Comparison of ENCODE assay signal across 8 cellular contexts in the genomic region with DNA sequence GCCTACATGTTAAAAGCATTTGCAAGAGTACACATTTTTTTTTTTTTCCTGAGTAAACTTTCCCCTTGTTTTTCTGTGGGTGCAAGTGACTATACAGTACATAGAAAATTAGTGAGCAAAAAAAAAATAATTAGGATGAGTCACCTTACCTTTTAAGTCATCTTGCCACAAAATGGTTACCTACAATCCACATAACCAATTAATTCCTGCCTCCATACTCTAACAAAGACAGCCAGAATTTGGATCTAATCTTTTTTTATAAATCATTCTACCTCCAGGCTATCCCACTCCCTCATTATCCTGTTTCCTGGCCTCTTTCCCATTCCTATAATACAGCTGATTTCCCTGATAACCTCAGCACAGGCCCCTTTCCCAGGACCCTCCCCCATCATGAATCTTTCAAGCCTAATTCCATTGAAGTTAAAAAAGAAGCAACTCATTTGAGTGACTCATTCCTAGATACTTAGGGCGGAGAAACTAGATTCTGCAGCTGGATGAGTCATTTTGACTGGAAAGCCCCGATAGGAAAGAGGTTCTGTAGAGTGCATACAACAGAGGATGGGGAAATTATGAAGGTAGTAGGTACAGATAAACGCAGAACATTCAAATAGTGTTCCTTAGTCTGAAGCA.
A peak's percentile ranks its signal among the peaks of the same experiment; 100 is the strongest.
DNase-seq lines count a peak whose midpoint lies in the region; ATAC-seq and TF ChIP-seq lines count a peak whose summit lies in the region.

No MANE protein-coding gene starts in this region.

- POLR2A ChIA-PET in HCT116 (lab: Charles Lee) = interaction anchor here (1.6 kb wide), 1 partner anchor 130 kb away, joined by 4 read pairs; a partner anchor contains a TSS

- peak overlapping the region; percentile 63 for H3K9ac ChIP-seq in HCT116 (ENCODE audit: low read length)

- RAD21 ChIA-PET in HCT116 (lab: Charles Lee; ENCODE audit: low non-redundant PET in 1 of 2, low total read pairs in 2 of 2, uncharacterized antibody in 2 of 2, unreplicated experiment in 2 of 2) = no interaction called here

- ATAC-seq in HCT116 = peak; percentile 84

- intact Hi-C loops in HCT116 (cut with micrococcal nuclease) = loop anchor here (2.0 to 5.0 kb wide), 2 partner anchors 73 to 191 kb away; a partner anchor contains a TSS
- intact Hi-C loops in tibial artery (cut with DNase I; ENCODE audit: low total_unique reads) = no loop called here

- in situ Hi-C loops in astrocyte of the cerebellum (cut with HindIII; ENCODE audit: low sequenced_read_pairs) = no loop called here

- H3K27ac ChIP-seq in HCT116 (ENCODE audit: low read depth, low read length) (peak overlapping the region; percentile 88), tibial artery (no peak overlapping the region)

- no peak for TF ChIP-seq POLR2A in HCT116 (IDR thresholded peaks at IDR 0.05; ENCODE audit: borderline replicate concordance, extremely low read depth, insufficient read depth, insufficient read length)

- H3K4me3 ChIP-seq in HCT116 (replicated peaks in 1 of 2; ENCODE audit: low read depth in 1 of 2, low read length in 2 of 2) (peak overlapping the region; percentile 6 to 23; a peak in 2 of 4 replicates), astrocyte of the cerebellum (ENCODE audit: low read depth, low read length) (no peak overlapping the region), tibial artery (no peak overlapping the region)

- no peaks in the 10 kb centered on the region for H3K9me3 ChIP-seq in HCT116 (ENCODE audit: control insufficient read depth in 1 of 2, insufficient read depth in 1 of 2, low read depth in 1 of 2, low read length in 2 of 2)
- H3K9me3 ChIP-seq in tibial artery = peaks cover 0 to 6% (median 0%) of the 10 kb centered on the region in 3 donors

- CTCF ChIA-PET in HCT116 (lab: Charles Lee) = no interaction called here

- TF ChIP-seq CTCF in HCT116 (IDR thresholded peaks at IDR 0.05 in 2 of 3, conservative IDR thresholded peaks at IDR 0.05 in 1 of 3; ENCODE audit: borderline replicate concordance in 1 of 3, insufficient read depth in 1 of 3, low read depth in 2 of 3, low read length in 2 of 3) (no peak), astrocyte of the cerebellum (IDR thresholded peaks at IDR 0.05; ENCODE audit: low read depth, low read length, missing control alignments) (no peak), tibial artery (IDR thresholded peaks at IDR 0.05) (no peak)

- H3K9me2 ChIP-seq in HCT116 (ENCODE audit: insufficient read depth) = no peaks in the 10 kb centered on the region

- no peak overlapping the region for H2AFZ ChIP-seq in HCT116 (ENCODE audit: low read depth, low read length, poor library complexity, severe bottlenecking)

- H3K27me3 ChIP-seq in HCT116 (ENCODE audit: insufficient read depth, low read length) (no peaks in the 10 kb centered on the region), tibial artery (no peaks in the 10 kb centered on the region)

- peak; percentile 37 for TF ChIP-seq RAD21 in HCT116 (IDR thresholded peaks at IDR 0.05; ENCODE audit: low read depth)

- peak overlapping the region; percentile 60 for H3K4me2 ChIP-seq in HCT116 (ENCODE audit: low read length)

- DNase-seq in activated CD8-positive, alpha-beta memory T cell treated with anti-CD3 and anti-CD28 coated beads for 24 hours = peak; percentile 72
- no peak for DNase-seq in activated CD8-positive, alpha-beta memory T cell treated with anti-CD3 and anti-CD28 coated beads, Interleukin-2, amount 50 U/mL, for 48 hours
- DNase-seq in HCT116 (ENCODE audit: low read depth, low spot score) (peak; percentile 96), MV-4-11 (lab: John Stamatoyannopoulos, UW) (peak; percentile 54), astrocyte of the cerebellum (ENCODE audit: low read depth) (peak; percentile 79), lung microvascular endothelial cell (ENCODE audit: low read depth in 2 of 2) (peak; percentile 92 to 97), DMS114 treated with DMSO at 0.1 percent for 48 hours (lab: John Stamatoyannopoulos, UW; ENCODE audit: unreplicated experiment) (no peak), tibial artery (no peak)

- H3K4me1 ChIP-seq in HCT116 (ENCODE audit: control insufficient read depth in 1 of 2, insufficient read depth in 2 of 2, low read length in 2 of 2) (peaks cover 46 to 90% of the 10 kb centered on the region in 2 experiments), tibial artery (peaks cover 0 to 32% (median 16%) of the 10 kb centered on the region in 4 donors)

- no peaks in the 10 kb centered on the region for H3K79me2 ChIP-seq in HCT116 (ENCODE audit: insufficient read depth, low read length)

- no peaks in the 10 kb centered on the region for H4K20me1 ChIP-seq in HCT116 (ENCODE audit: insufficient read depth)

- BruUV-seq in HCT116 (replicated peaks; lab: Mats Ljungman, UMichigan) = no TSS peak

- H3K36me3 ChIP-seq in HCT116 (ENCODE audit: control insufficient read depth in 1 of 2, insufficient read depth in 2 of 2, low read length in 2 of 2) (peaks cover 0 to 9% of the 10 kb centered on the region in 2 experiments; a peak in 1 of 4 replicates), tibial artery (peaks cover 0 to 4% (median under 1%) of the 10 kb centered on the region in 3 donors)

TF ChIP-seq in HCT116, 20 proteins besides CTCF, POLR2A, EP300 and RAD21:
- peak; percentile 64; the same call in 1 of the 2 replicates for TF ChIP-seq POLR2AphosphoS5 (IDR thresholded peaks at IDR 0.05; ENCODE audit: low read depth, low read length)
- peak; percentile 96 for TF ChIP-seq SP1 (IDR thresholded peaks at IDR 0.05; ENCODE audit: low read depth)
- TF ChIP-seq ZFX (IDR thresholded peaks at IDR 0.05) = no peak
- peak; percentile 98 for TF ChIP-seq FOSL1 (IDR thresholded peaks at IDR 0.05; ENCODE audit: low read depth)
- TF ChIP-seq TCF7L2 (IDR thresholded peaks at IDR 0.05; ENCODE audit: borderline replicate concordance, extremely low read depth, insufficient read depth, insufficient read length) = peak; percentile 85
- TF ChIP-seq CBX3 (IDR thresholded peaks at IDR 0.05; ENCODE audit: low read depth) = peak; percentile 85
- no peak for TF ChIP-seq EZH2phosphoT487 (IDR thresholded peaks at IDR 0.05; ENCODE audit: borderline replicate concordance)
- no peak for TF ChIP-seq EZH2 (IDR thresholded peaks at IDR 0.05)
- peak; percentile 87 for TF ChIP-seq SRF (IDR thresholded peaks at IDR 0.05; ENCODE audit: low read depth)
- TF ChIP-seq, protein P1, sequence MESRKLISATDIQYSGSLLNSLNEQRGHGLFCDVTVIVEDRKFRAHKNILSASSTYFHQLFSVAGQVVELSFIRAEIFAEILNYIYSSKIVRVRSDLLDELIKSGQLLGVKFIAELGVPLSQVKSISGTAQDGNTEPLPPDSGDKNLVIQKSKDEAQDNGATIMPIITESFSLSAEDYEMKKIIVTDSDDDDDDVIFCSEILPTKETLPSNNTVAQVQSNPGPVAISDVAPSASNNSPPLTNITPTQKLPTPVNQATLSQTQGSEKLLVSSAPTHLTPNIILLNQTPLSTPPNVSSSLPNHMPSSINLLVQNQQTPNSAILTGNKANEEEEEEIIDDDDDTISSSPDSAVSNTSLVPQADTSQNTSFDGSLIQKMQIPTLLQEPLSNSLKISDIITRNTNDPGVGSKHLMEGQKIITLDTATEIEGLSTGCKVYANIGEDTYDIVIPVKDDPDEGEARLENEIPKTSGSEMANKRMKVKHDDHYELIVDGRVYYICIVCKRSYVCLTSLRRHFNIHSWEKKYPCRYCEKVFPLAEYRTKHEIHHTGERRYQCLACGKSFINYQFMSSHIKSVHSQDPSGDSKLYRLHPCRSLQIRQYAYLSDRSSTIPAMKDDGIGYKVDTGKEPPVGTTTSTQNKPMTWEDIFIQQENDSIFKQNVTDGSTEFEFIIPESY (IDR thresholded peaks at IDR 0.05; ENCODE audit: extremely low read depth, insufficient replicate concordance, low read length) = no peak
- peak; percentile 30; the same call in 1 of the 2 replicates for TF ChIP-seq EGR1 (IDR thresholded peaks at IDR 0.05; ENCODE audit: low read depth)
- peak; percentile 30; the same call in 1 of the 2 replicates for TF ChIP-seq SIN3A (IDR thresholded peaks at IDR 0.05; ENCODE audit: low read depth)
- TF ChIP-seq CEBPB (IDR thresholded peaks at IDR 0.05; ENCODE audit: low read depth) = peak; percentile 82
- no peak; the same call in 1 of the 2 replicates for TF ChIP-seq ELF1 (IDR thresholded peaks at IDR 0.05; ENCODE audit: borderline replicate concordance, low read depth)
- TF ChIP-seq JUND (IDR thresholded peaks at IDR 0.05) = peak; percentile 98
- no peak for TF ChIP-seq YY1 (IDR thresholded peaks at IDR 0.05; ENCODE audit: extremely low read depth, insufficient replicate concordance, low read depth, low read length)
- no peak for TF ChIP-seq ZNF274 (IDR thresholded peaks at IDR 0.05; ENCODE audit: low read depth, low read length)
- TF ChIP-seq, protein P2, sequence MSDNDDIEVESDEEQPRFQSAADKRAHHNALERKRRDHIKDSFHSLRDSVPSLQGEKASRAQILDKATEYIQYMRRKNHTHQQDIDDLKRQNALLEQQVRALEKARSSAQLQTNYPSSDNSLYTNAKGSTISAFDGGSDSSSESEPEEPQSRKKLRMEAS (IDR thresholded peaks at IDR 0.05) = peak; percentile 38; the same call in 1 of the 2 replicates
TF ChIP-seq in HCT116: peak in this region for 11.

Comparison
In these comparisons a context has a peak if more than half of its experiments do, and no peak if none do; other contexts are left out.
1. DNase-seq: peak in activated CD8-positive, alpha-beta memory T cell treated with anti-CD3 and anti-CD28 coated beads for 24 hours (single experiment), HCT116 (single experiment), MV-4-11 (single experiment), astrocyte of the cerebellum (single experiment) and lung microvascular endothelial cell (2 of 2); none in activated CD8-positive, alpha-beta memory T cell treated with anti-CD3 and anti-CD28 coated beads, Interleukin-2, amount 50 U/mL, for 48 hours (single experiment), DMS114 treated with DMSO at 0.1 percent for 48 hours (single experiment) and tibial artery (0 of 2).
2. H3K4me3 ChIP-seq: peak in HCT116 (2 of 2); none in astrocyte of the cerebellum (single experiment) and tibial artery (0 of 2).